8 cellular contexts compared by ENCODE assay signal in the genomic region with DNA sequence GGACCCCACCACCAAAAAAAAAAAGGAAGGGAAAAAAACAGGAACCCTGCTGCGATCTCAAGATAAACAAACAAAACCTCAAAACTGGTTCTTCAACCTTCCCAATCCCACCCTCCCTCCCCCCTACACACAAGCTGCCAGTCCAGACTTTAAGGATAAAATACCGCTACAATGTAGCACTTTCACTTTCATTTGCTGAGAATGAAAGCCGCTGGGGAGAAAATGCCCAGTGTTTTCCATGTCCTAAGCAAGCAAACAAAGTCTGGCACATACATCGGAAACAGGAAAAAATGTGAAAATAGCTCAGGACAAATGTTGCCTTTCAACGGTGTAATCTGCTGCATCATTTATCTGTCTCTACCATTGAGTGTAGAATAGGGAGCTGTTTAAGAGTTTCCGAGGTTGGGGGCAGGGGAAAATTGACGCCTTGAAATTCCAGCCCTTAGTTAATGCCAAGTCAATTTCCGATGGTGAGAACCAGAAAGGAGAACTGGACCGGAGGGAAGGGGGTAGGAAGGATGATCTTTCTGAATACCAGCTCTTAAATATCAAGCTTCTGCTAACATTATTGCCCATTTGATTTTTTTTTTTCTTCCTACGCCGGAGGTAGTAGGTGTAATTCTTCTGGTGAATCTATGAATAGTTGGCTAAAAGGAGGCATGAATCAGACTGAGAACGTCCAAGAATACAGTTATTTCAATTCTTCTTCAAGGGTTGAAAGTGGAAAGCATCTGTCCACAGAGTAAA. TPM values are rescaled to one million over a fixed set of nuclear protein-coding genes. Genes with fewer than 3 reads are reported as not detected.
DNase-seq lines count a peak whose midpoint lies in the region; TF ChIP-seq lines count a peak whose summit lies in the region.

No MANE protein-coding gene starts in this region.

- WGBS in liver, result under 1% methylated on average over 12 of the region's 12 CpGs
- 0% methylated on average over 12 of the region's 12 CpGs for whole genome bisulfite sequencing in suprapubic skin

- TF ChIP-seq RAD21 in liver (IDR thresholded peaks at IDR 0.05), result no peak

- peak overlapping the region; percentile 89 to 93 for H3K9ac ChIP-seq in liver (ENCODE audit: low read depth in 1 of 2, low read length in 2 of 2)

- intact Hi-C loops in dendritic cell treated with granulocyte-macrophage colony-stimulating factor and Interleukin-4, amounts not matched to agents 40 ng/mL and 50 ng/mL, for 4 days (cut with micrococcal nuclease), result loop anchor here (1.0 to 10.0 kb wide), 5 partner anchors 268 to 846 kb away; no protein-coding TSS in a partner anchor

- DNase-seq in CD1c-positive myeloid dendritic cell (ENCODE audit: extremely low spot score) (peak; percentile 36), H7 (peak; percentile 60), RPMI8226 (peak; percentile 42), suprapubic skin (ENCODE audit: low spot score in 2 of 2) (no peak), cerebellum (ENCODE audit: low spot score) (no peak), GOT3 (lab: John Stamatoyannopoulos, UW) (no peak)

- H3K4me3 Mint-ChIP-seq in dendritic cell treated with granulocyte-macrophage colony-stimulating factor and Interleukin-4, amounts not matched to agents 40 ng/mL and 50 ng/mL, for 4 days, result peak overlapping the region; percentile 86

- H3K27ac Mint-ChIP-seq in dendritic cell treated with granulocyte-macrophage colony-stimulating factor and Interleukin-4, amounts not matched to agents 40 ng/mL and 50 ng/mL, for 4 days, result peak overlapping the region; percentile 78

- no peaks in the 10 kb centered on the region for H3K36me3 Mint-ChIP-seq in dendritic cell treated with granulocyte-macrophage colony-stimulating factor and Interleukin-4, amounts not matched to agents 40 ng/mL and 50 ng/mL, for 4 days (ENCODE audit: low read depth)

- H3K4me3 ChIP-seq in H7 (ENCODE audit: insufficient read depth, low read depth, low read length) (peak overlapping the region; percentile 47), liver (ENCODE audit: low read depth in 1 of 3, low read length in 3 of 3) (peak overlapping the region; percentile 75 to 97 (median 82)), suprapubic skin (peak overlapping the region; percentile 58)

- no peaks in the 10 kb centered on the region for H3K9me3 Mint-ChIP-seq in dendritic cell treated with granulocyte-macrophage colony-stimulating factor and Interleukin-4, amounts not matched to agents 40 ng/mL and 50 ng/mL, for 4 days

- TF ChIP-seq POLR2A in suprapubic skin (IDR thresholded peaks at IDR 0.05), result no peak

- H3K27me3 ChIP-seq in H7 (ENCODE audit: control insufficient read depth, insufficient read depth, low read length), result peaks cover 3% of the 10 kb centered on the region; the same call in 1 of the 2 replicates
- H3K27me3 ChIP-seq in liver (ENCODE audit: control insufficient read depth in 4 of 4, insufficient read depth in 4 of 4, low read length in 3 of 4), result no peaks in the 10 kb centered on the region
- H3K27me3 ChIP-seq in suprapubic skin, result no peaks in the 10 kb centered on the region

- H3K36me3 ChIP-seq in H7 (replicated peaks; ENCODE audit: control insufficient read depth, insufficient read depth, low read length) (no peaks in the 10 kb centered on the region), liver (ENCODE audit: control insufficient read depth in 4 of 4, insufficient read depth in 3 of 4, low read depth in 1 of 4, low read length in 3 of 4) (no peaks in the 10 kb centered on the region), suprapubic skin (no peaks in the 10 kb centered on the region)

- no peaks in the 10 kb centered on the region for H3K9me3 ChIP-seq in liver (ENCODE audit: control insufficient read depth in 4 of 4, low read length in 3 of 4)
- H3K9me3 ChIP-seq in suprapubic skin, result no peaks in the 10 kb centered on the region

- H3K4me1 Mint-ChIP-seq in dendritic cell treated with granulocyte-macrophage colony-stimulating factor and Interleukin-4, amounts not matched to agents 40 ng/mL and 50 ng/mL, for 4 days (ENCODE audit: low read depth), result peaks cover 13% of the 10 kb centered on the region

- no peak for TF ChIP-seq EP300 in suprapubic skin (IDR thresholded peaks at IDR 0.05)

- H3K4me1 ChIP-seq in liver (ENCODE audit: control insufficient read depth in 4 of 4, insufficient read depth in 4 of 4, low read length in 3 of 4) (peaks cover 3 to 30% (median 20%) of the 10 kb centered on the region in 4 donors), suprapubic skin (peaks cover 29% of the 10 kb centered on the region)

- H3K27me3 Mint-ChIP-seq in dendritic cell treated with granulocyte-macrophage colony-stimulating factor and Interleukin-4, amounts not matched to agents 40 ng/mL and 50 ng/mL, for 4 days, result peaks cover 4% of the 10 kb centered on the region

- TF ChIP-seq CTCF in liver (IDR thresholded peaks at IDR 0.05; ENCODE audit: low read depth, low read length, missing input control) (no peak), suprapubic skin (IDR thresholded peaks at IDR 0.05) (no peak)

- peak overlapping the region; percentile 91 to 98 for H3K27ac ChIP-seq in liver (ENCODE audit: low read depth in 1 of 2, low read length in 2 of 2)
- peak overlapping the region; percentile 80 for H3K27ac ChIP-seq in suprapubic skin

TF ChIP-seq in liver, 16 proteins besides CTCF, POLR2A, EP300 and RAD21:
- TF ChIP-seq GABPA (IDR thresholded peaks at IDR 0.05 in 1 of 2, conservative IDR thresholded peaks at IDR 0.05 in 1 of 2) (no peak), YY1 (IDR thresholded peaks at IDR 0.05) (peak; percentile 45)

RNA-seq across cellular contexts. Expression of gene ADAMTS6, which starts 1.2 kb away (rescaled TPM):
- 1.3 and 1.5 TPM in 2 replicates for total RNA-seq in H7 (2014; rRNA removed; shearing (Covaris generic))
- 1 to 10 TPM in 1 of 2 donors, under 1 TPM in 1; 0.92 to 2.0 TPM for total RNA-seq in liver
- under 1 TPM; 0.06 to 0.26 TPM for polyA plus RNA-seq in liver
- total RNA-seq in suprapubic skin, result 1 to 10 TPM in 3 of 4 donors, under 1 TPM in 1; 0.34 to 2.8 (median 2.0) TPM
- total RNA-seq in cerebellum, result 62.3 TPM

Comparison
In these comparisons a context has a peak if more than half of its experiments do, and no peak if none do; other contexts are left out.
1. DNase-seq: peak in CD1c-positive myeloid dendritic cell (single experiment), H7 (single experiment) and RPMI8226 (single experiment); none in suprapubic skin (0 of 2), cerebellum (single experiment) and GOT3 (single experiment).
2. RNA of gene ADAMTS6, which starts 1.2 kb away (total RNA-seq): 62.3 TPM in cerebellum (single experiment); 0.34 to 2.8 TPM in suprapubic skin, 0.92 to 2.0 TPM in liver and 1.3 to 1.5 TPM in H7; every median in the first group is over 10 times any median in the second.
3. Peak in every context shown above with its lines, with median percentiles within 50 percentile points of each other: H3K4me3 ChIP-seq.